ENCODE assay signal across 14 cellular contexts in genomic region chr11:4704054-4704789, GRCh38. TPM values are rescaled to one million over a fixed set of nuclear protein-coding genes. Genes with fewer than 3 reads are reported as not detected.
DNase-seq lines count a peak whose midpoint lies in the region; ATAC-seq, FAIRE-seq and TF ChIP-seq lines count a peak whose summit lies in the region.
"Had no signal": no experiment of that assay in that cellular context is flagged by ENCODE, and none has a peak within 500 bp of the region (broad histone marks: within the 10 kb centered on the region; RNA-seq: fewer than 3 reads in every experiment).

Gene MMP26 (plus strand): TSS chr11:4704784.

- intact Hi-C loops in lower leg skin (cut with DNase I; ENCODE audit: low total_unique reads) = no loop called here

- ATAC-seq in HG03039 (IDR thresholded peaks at IDR 0.05; ENCODE audit: unreplicated experiment) = peak; percentile 34
- ATAC-seq: activated CD8-positive, alpha-beta T cell treated with anti-CD3 and anti-CD28 coated beads for 36 hours; HCT116 had no signal

- FAIRE-seq in GM12892 (lab: Jason Lieb, UNC) (peak; percentile 85), islet of Langerhans (lab: Jason Lieb, UNC) (peak; percentile 94)

- no peaks in the 10 kb centered on the region for H3K4me1 ChIP-seq in suprapubic skin

- no peaks in the 10 kb centered on the region for H3K27me3 ChIP-seq in suprapubic skin
- H3K27me3 ChIP-seq: cardiac muscle cell had no signal

- TF ChIP-seq EP300 in suprapubic skin (IDR thresholded peaks at IDR 0.05) = no peak

- WGBS in lower leg skin, 2 donors = 30 to 40% methylated on average over 5 of the region's 5 CpGs
- 38% methylated on average over 5 of the region's 5 CpGs for WGBS in suprapubic skin

- H3K9me3 ChIP-seq in suprapubic skin = no peaks in the 10 kb centered on the region

- DNase-seq in GM12892 (ENCODE audit: insufficient read length) (no peak), NCI-H2081 treated with DMSO at 0.1 percent for 48 hours (lab: John Stamatoyannopoulos, UW) (peak; percentile 90), lower leg skin (ENCODE audit: low spot score in 2 of 2) (no peak), suprapubic skin (ENCODE audit: low spot score in 2 of 2) (no peak), inferior parietal cortex (ENCODE audit: extremely low spot score) (no peak), D341Med (ENCODE audit: low spot score) (no peak)
- DNase-seq: activated CD8-positive, alpha-beta T cell treated with anti-CD3 and anti-CD28 coated beads for 36 hours; Calu3; islet precursor cell; stimulated activated CD4-positive, alpha-beta T cell treated with anti-CD3 and anti-CD28 coated beads, Interleukin-1b, Interleukin-23, amount 100 ng/mL, for 48 hours had no signal

- H3K36me3 ChIP-seq in suprapubic skin = no peaks in the 10 kb centered on the region
- H3K36me3 ChIP-seq: cardiac muscle cell had no signal

- TF ChIP-seq CTCF in lower leg skin (IDR thresholded peaks at IDR 0.05) (no peak), suprapubic skin (IDR thresholded peaks at IDR 0.05) (no peak)

- H3K4me3 ChIP-seq in lower leg skin (ENCODE audit: low read depth, poor library complexity, severe bottlenecking) (no peak within 1 kb of the TSS), suprapubic skin (no peak within 1 kb of the TSS)
- H3K4me3 ChIP-seq: cardiac muscle cell had no signal

- no peak within 1 kb of the TSS for H3K27ac ChIP-seq in suprapubic skin
- H3K27ac ChIP-seq: cardiac muscle cell had no signal

- TF ChIP-seq POLR2A in GM12892 (IDR thresholded peaks at IDR 0.05; ENCODE audit: low read depth, low read length) = no peak
- TF ChIP-seq POLR2A in lower leg skin (IDR thresholded peaks at IDR 0.05) = no peak
- no peak for TF ChIP-seq POLR2A in suprapubic skin (IDR thresholded peaks at IDR 0.05)

RNA-seq across cellular contexts. Expression of gene MMP26, which starts in this region (rescaled TPM):
- polyA plus RNA-seq in GM12892 (2012; ENCODE audit: missing spikeins) = not detected
- not detected for total RNA-seq in lower leg skin
- total RNA-seq in suprapubic skin = not detected
- total RNA-seq: activated CD8-positive, alpha-beta T cell treated with anti-CD3 and anti-CD28 coated beads for 36 hours; Calu3; cardiac muscle cell had no signal
- polyA plus RNA-seq: cardiac muscle cell had no signal
